ENCODE assay signal across 17 cellular contexts in genomic region chr5:156589859-156590216, GRCh38.
DNase-seq lines count a peak whose midpoint lies in the region; ATAC-seq, FAIRE-seq and TF ChIP-seq lines count a peak whose summit lies in the region.
"Had no signal": no experiment of that assay in that cellular context is flagged by ENCODE, and none has a peak within 500 bp of the region (broad histone marks: within the 10 kb centered on the region; RNA-seq: fewer than 3 reads in every experiment).

No MANE protein-coding gene starts in this region.

- no peaks in the 10 kb centered on the region for H3K36me3 Mint-ChIP-seq in mesothelial cell of epicardium
- no peaks in the 10 kb centered on the region for H3K36me3 Mint-ChIP-seq in activated T-helper 2 cell treated with anti-CD3 and anti-CD28 coated beads, Interferon-gamma antibody, Interleukin-2, Interleukin-4, amounts not matched to agents 10 μg/mL and 5 μg/mL and 100 μg/mL, durations not matched to agents 14 hours and 24 hours and 36 hours (ENCODE audit: low read depth)
- H3K36me3 Mint-ChIP-seq: CD4-positive, alpha-beta memory T cell had no signal

- FAIRE-seq in frontal cortex (lab: Jason Lieb, UNC), result peak; percentile 71
- FAIRE-seq: K562 had no signal

- peaks cover 29% of the 10 kb centered on the region for H3K4me1 Mint-ChIP-seq in mesothelial cell of epicardium
- H3K4me1 Mint-ChIP-seq in activated T-helper 2 cell treated with anti-CD3 and anti-CD28 coated beads, Interferon-gamma antibody, Interleukin-2, Interleukin-4, amounts not matched to agents 10 μg/mL and 5 μg/mL and 100 μg/mL, durations not matched to agents 14 hours and 24 hours and 36 hours (ENCODE audit: low read depth), result no peaks in the 10 kb centered on the region
- H3K4me1 Mint-ChIP-seq: B cell; CD4-positive, alpha-beta memory T cell had no signal

- intact Hi-C loops in posterior vena cava (cut with DNase I), result loop anchor here in 1 of 2 donors (10.0 kb wide), 1 partner anchor 255 kb away; no protein-coding TSS in a partner anchor
- intact Hi-C loops in activated T-helper 2 cell treated with anti-CD3 and anti-CD28 coated beads, Interferon-gamma antibody, Interleukin-2, Interleukin-4, amounts not matched to agents 10 μg/mL and 5 μg/mL and 100 μg/mL, durations not matched to agents 14 hours and 24 hours and 36 hours (cut with micrococcal nuclease), result no loop called here

- ATAC-seq in HG03039 (IDR thresholded peaks at IDR 0.05; ENCODE audit: unreplicated experiment), result no peak
- ATAC-seq in GM18867 (IDR thresholded peaks at IDR 0.05; ENCODE audit: unreplicated experiment), result no peak
- ATAC-seq: K562 had no signal

- peak overlapping the region; percentile 15 for H3K27ac Mint-ChIP-seq in mesothelial cell of epicardium
- H3K27ac Mint-ChIP-seq in activated T-helper 2 cell treated with anti-CD3 and anti-CD28 coated beads, Interferon-gamma antibody, Interleukin-2, Interleukin-4, amounts not matched to agents 10 μg/mL and 5 μg/mL and 100 μg/mL, durations not matched to agents 14 hours and 24 hours and 36 hours, result no peak overlapping the region
- H3K27ac Mint-ChIP-seq: B cell; CD4-positive, alpha-beta memory T cell had no signal

- peaks cover 5% of the 10 kb centered on the region for H3K27me3 Mint-ChIP-seq in mesothelial cell of epicardium (ENCODE audit: low read depth)
- H3K27me3 Mint-ChIP-seq in activated T-helper 2 cell treated with anti-CD3 and anti-CD28 coated beads, Interferon-gamma antibody, Interleukin-2, Interleukin-4, amounts not matched to agents 10 μg/mL and 5 μg/mL and 100 μg/mL, durations not matched to agents 14 hours and 24 hours and 36 hours (ENCODE audit: low read depth), result peaks cover 16% of the 10 kb centered on the region

- no peaks in the 10 kb centered on the region for H3K9me3 Mint-ChIP-seq in mesothelial cell of epicardium
- no peaks in the 10 kb centered on the region for H3K9me3 Mint-ChIP-seq in activated T-helper 2 cell treated with anti-CD3 and anti-CD28 coated beads, Interferon-gamma antibody, Interleukin-2, Interleukin-4, amounts not matched to agents 10 μg/mL and 5 μg/mL and 100 μg/mL, durations not matched to agents 14 hours and 24 hours and 36 hours

- no peak for TF ChIP-seq CTCF in mesothelial cell of epicardium (IDR thresholded peaks at IDR 0.05; ENCODE audit: unreplicated experiment)

- H3K4me3 Mint-ChIP-seq in mesothelial cell of epicardium, result no peak overlapping the region
- no peak overlapping the region for H3K4me3 Mint-ChIP-seq in activated T-helper 2 cell treated with anti-CD3 and anti-CD28 coated beads, Interferon-gamma antibody, Interleukin-2, Interleukin-4, amounts not matched to agents 10 μg/mL and 5 μg/mL and 100 μg/mL, durations not matched to agents 14 hours and 24 hours and 36 hours (ENCODE audit: low read depth)
- H3K4me3 Mint-ChIP-seq: B cell; CD4-positive, alpha-beta memory T cell had no signal

- DNase-seq in amygdala (lab: John Stamatoyannopoulos, UW), result peak in 31 of 56 donors; percentile 1 to 71 (median 31)
- peak in 1 of 2 donors; percentile 9 for DNase-seq in frontal cortex (ENCODE audit: low spot score in 2 of 2)
- no peak for DNase-seq in mesothelial cell of epicardium (ENCODE audit: low spot score in 2 of 2, unreplicated experiment in 2 of 2)
- DNase-seq in superior temporal gyrus (ENCODE audit: extremely low spot score), result peak; percentile 95
- no peak for DNase-seq in posterior vena cava (ENCODE audit: low spot score)
- DNase-seq in activated T-helper 2 cell treated with anti-CD3 and anti-CD28 coated beads, Interferon-gamma antibody, Interleukin-2, Interleukin-4, amounts not matched to agents 10 μg/mL and 5 μg/mL and 100 μg/mL, durations not matched to agents 14 hours and 24 hours and 36 hours (ENCODE audit: low spot score), result no peak
- DNase-seq: CD4-positive, alpha-beta memory T cell; DMS79; GM23248; NCI-H187 treated with DMSO at 0.1 percent for 48 hours; NCI-H345; NK-92 treated with Interleukin-12 subunit alpha and Interleukin-12 subunit beta, amount 100 ng/mL, for 24 hours; RPMI8226 had no signal

Comparison
In these comparisons a context has a peak if more than half of its experiments do, and no peak if none do; other contexts are left out.
1. DNase-seq: peak in amygdala (31 of 56) and superior temporal gyrus (single experiment); none in mesothelial cell of epicardium (0 of 2), posterior vena cava (single experiment) and activated T-helper 2 cell treated with anti-CD3 and anti-CD28 coated beads, Interferon-gamma antibody, Interleukin-2, Interleukin-4, amounts not matched to agents 10 μg/mL and 5 μg/mL and 100 μg/mL, durations not matched to agents 14 hours and 24 hours and 36 hours (single experiment).